ENCODE assay signal across 1 cellular context in genomic region chr11:57335343-57336110, GRCh38.
TF ChIP-seq lines count a peak whose summit lies in the region.

Gene SSRP1, minus strand, starts transcription at chr11:57335892. Its CDS starts 771 bp downstream, at chr11:57335121.

TF ChIP-seq in K562, 482 proteins besides CTCF, POLR2A, EP300 and RAD21 (continued from another document and continues in another):
- TF ChIP-seq CHD2 (IDR thresholded peaks at IDR 0.05; ENCODE audit: low read depth, low read length) (no peak), ZNF175 (CRISPR knock-in tag; IDR thresholded peaks at IDR 0.05; ENCODE audit: low read depth) (no peak), PHF8 (IDR thresholded peaks at IDR 0.05; ENCODE audit: borderline replicate concordance, low read length) (peak; percentile 69; the same call in 1 of the 2 replicates), TAF9B (IDR thresholded peaks at IDR 0.05; ENCODE audit: partially characterized antibody) (no peak), CBX3 (IDR thresholded peaks at IDR 0.05; ENCODE audit: borderline replicate concordance in 1 of 2, low read length in 2 of 2) (0 out of 3 replicates have a peak, but pooled peaks of 1 of the 2 experiments have one; percentile 24), FOXP1 (CRISPR knock-in tag; IDR thresholded peaks at IDR 0.05) (0 out of 2 replicates have a peak, but pooled peaks have one; percentile 21), SNIP1 (IDR thresholded peaks at IDR 0.05; ENCODE audit: low read depth) (peak; percentile 97), ZBTB26 (CRISPR knock-in tag; IDR thresholded peaks at IDR 0.05) (no peak), HMG20A (CRISPR knock-in tag; conservative IDR thresholded peaks at IDR 0.05) (no peak), ETS2 (tag; IDR thresholded peaks at IDR 0.05; ENCODE audit: borderline replicate concordance, poor library complexity, severe bottlenecking) (no peak), POLR2AphosphoS2 (IDR thresholded peaks at IDR 0.05; ENCODE audit: low read length) (no peak), ARID3B (CRISPR knock-in tag; IDR thresholded peaks at IDR 0.05; ENCODE audit: borderline replicate concordance) (no peak), POLR2AphosphoS5 (IDR thresholded peaks at IDR 0.05; ENCODE audit: control insufficient read depth, insufficient read depth, low read depth, low read length) (peak; percentile 36; the same call in 1 of the 2 replicates), ZNF511 (CRISPR knock-in tag; IDR thresholded peaks at IDR 0.05) (0 out of 2 replicates have a peak, but pooled peaks have one; percentile 33), IRF1 (CRISPR knock-in tag; IDR thresholded peaks at IDR 0.05; ENCODE audit: borderline replicate concordance) (no peak), ZNF318 (IDR thresholded peaks at IDR 0.05; ENCODE audit: borderline replicate concordance in 1 of 2, low read depth in 1 of 2) (no peak), ZNF592 (IDR thresholded peaks at IDR 0.05) (peak; percentile 22; the same call in 1 of the 2 replicates), XRCC5 (IDR thresholded peaks at IDR 0.05; ENCODE audit: low read depth, low read length) (peak; percentile 55), SFPQ (IDR thresholded peaks at IDR 0.05; ENCODE audit: low read depth, low read length) (no peak), ZNF165 (CRISPR knock-in tag; IDR thresholded peaks at IDR 0.05; ENCODE audit: borderline replicate concordance) (no peak), ID3 (CRISPR knock-in tag; IDR thresholded peaks at IDR 0.05) (no peak), ID3 (tag; IDR thresholded peaks at IDR 0.05) (no peak), LEF1 (IDR thresholded peaks at IDR 0.05) (no peak), ZNF444 (CRISPR knock-in tag; IDR thresholded peaks at IDR 0.05) (no peak), ZZZ3 (IDR thresholded peaks at IDR 0.05) (peak; percentile 88), ZNF384 (IDR thresholded peaks at IDR 0.05; ENCODE audit: low read depth, low read length) (no peak), ZNF121 (CRISPR knock-in tag; conservative IDR thresholded peaks at IDR 0.05) (no peak), MBD2 (IDR thresholded peaks at IDR 0.05; ENCODE audit: borderline replicate concordance, low read depth) (no peak), ZNF436 (CRISPR knock-in tag; IDR thresholded peaks at IDR 0.05) (no peak), CAMTA2 (CRISPR knock-in tag; conservative IDR thresholded peaks at IDR 0.05) (no peak), ZNF354B (CRISPR knock-in tag; IDR thresholded peaks at IDR 0.05) (no peak), U2AF1 (optimal IDR thresholded peaks at IDR 0.05; ENCODE audit: low read depth, low read length) (no peak), ZNF263 (CRISPR knock-in tag; IDR thresholded peaks at IDR 0.05; ENCODE audit: borderline replicate concordance) (peak; percentile 26; the same call in 1 of the 2 replicates), ZBTB1 (CRISPR knock-in tag; IDR thresholded peaks at IDR 0.05; ENCODE audit: borderline replicate concordance, low read depth) (no peak), ZC3H11A (IDR thresholded peaks at IDR 0.05; ENCODE audit: low read depth, low read length) (no peak), SIX5 (IDR thresholded peaks at IDR 0.05; ENCODE audit: borderline replicate concordance in 1 of 2, insufficient read depth in 1 of 2, low read depth in 1 of 2, low read length in 2 of 2) (no peak), ZNF23 (CRISPR knock-in tag; IDR thresholded peaks at IDR 0.05) (no peak), ZKSCAN1 (IDR thresholded peaks at IDR 0.05; ENCODE audit: low read depth, low read length) (no peak), TBL1XR1 (IDR thresholded peaks at IDR 0.05; ENCODE audit: low read length in 2 of 2) (no peak), TBP (optimal IDR thresholded peaks at IDR 0.05; ENCODE audit: low read depth, low read length) (peak; percentile 70), DIDO1 (tag; IDR thresholded peaks at IDR 0.05; ENCODE audit: low read depth) (peak; percentile 39; the same call in 1 of the 2 replicates), SMAD4 (CRISPR knock-in tag; conservative IDR thresholded peaks at IDR 0.05) (peak; percentile 75)
